Comparison of ENCODE assay signal across 14 cellular contexts in the genomic region with DNA sequence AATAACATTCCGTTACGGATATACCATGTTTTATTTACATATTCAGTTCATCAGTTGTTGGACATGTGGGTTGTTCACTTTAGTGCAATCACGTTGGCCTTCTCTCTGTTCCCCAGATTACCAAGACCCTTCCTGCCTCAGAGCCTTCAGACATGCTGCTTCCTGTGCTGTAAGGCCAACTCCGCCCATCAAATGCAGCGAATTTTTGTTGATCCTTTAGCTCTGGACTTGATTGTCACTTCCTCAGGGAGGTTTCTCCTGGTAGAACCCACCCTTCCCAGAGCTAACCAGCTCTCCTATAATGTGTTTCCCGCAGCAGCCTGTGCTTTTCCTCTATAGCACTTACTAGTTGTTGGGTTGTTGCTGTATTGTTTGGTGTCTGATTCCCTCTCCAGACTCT. TPM values are rescaled to one million over a fixed set of nuclear protein-coding genes. Genes with fewer than 3 reads are reported as not detected.
DNase-seq lines count a peak whose midpoint lies in the region; ATAC-seq and TF ChIP-seq lines count a peak whose summit lies in the region.
"Had no signal": no experiment of that assay in that cellular context is flagged by ENCODE, and none has a peak within 500 bp of the region (broad histone marks: within the 10 kb centered on the region; RNA-seq: fewer than 3 reads in every experiment).

No MANE protein-coding gene starts in this region.

- H3K4me3 Mint-ChIP-seq in endothelial cell (ENCODE audit: unreplicated experiment) = no peak overlapping the region
- H3K4me3 Mint-ChIP-seq in activated CD8-positive, alpha-beta T cell treated with anti-CD3 and anti-CD28 coated beads for 36 hours = no peak overlapping the region
- H3K4me3 Mint-ChIP-seq: activated T-helper 1 cell treated with anti-CD3 and anti-CD28 coated beads, Interleukin-12 subunit alpha, Interleukin-12 subunit beta, Interleukin-2, Interleukin-4 antibody, amounts not matched to agents 30 ng/mL and 10 ng/mL and 1 ng/mL, durations not matched to agents 14 hours and 24 hours and 36 hours; effector memory CD8-positive, alpha-beta T cell had no signal

- no peak for ATAC-seq in activated CD8-positive, alpha-beta T cell treated with anti-CD3 and anti-CD28 coated beads for 36 hours
- no peak for ATAC-seq in HG02981 (IDR thresholded peaks at IDR 0.05; ENCODE audit: unreplicated experiment)
- ATAC-seq: effector memory CD8-positive, alpha-beta T cell had no signal

- intact Hi-C loops in activated CD8-positive, alpha-beta T cell treated with anti-CD3 and anti-CD28 coated beads for 36 hours (cut with micrococcal nuclease) = no loop called here

- in situ Hi-C loops in KBM-7 (cut with MboI; ENCODE audit: low pct_unique_long_range_greater_than_20kb, low sequenced_read_pairs) = no loop called here

- no peaks in the 10 kb centered on the region for H3K9me3 ChIP-seq in mucosa of rectum (ENCODE audit: control insufficient read depth in 2 of 2, low read length in 2 of 2)

- CTCF ChIA-PET in activated CD8-positive, alpha-beta T cell treated with anti-CD3 and anti-CD28 coated beads for 36 hours (lab: Charles Lee) = interaction anchor here (1.0 to 1.3 kb wide), 2 partner anchors 11 to 168 kb away, joined by 3 read pairs; no protein-coding TSS in a partner anchor

- no peaks in the 10 kb centered on the region for H3K9me3 Mint-ChIP-seq in endothelial cell (ENCODE audit: unreplicated experiment)
- H3K9me3 Mint-ChIP-seq in activated CD8-positive, alpha-beta T cell treated with anti-CD3 and anti-CD28 coated beads for 36 hours = no peaks in the 10 kb centered on the region
- H3K9me3 Mint-ChIP-seq: activated T-helper 1 cell treated with anti-CD3 and anti-CD28 coated beads, Interleukin-12 subunit alpha, Interleukin-12 subunit beta, Interleukin-2, Interleukin-4 antibody, amounts not matched to agents 30 ng/mL and 10 ng/mL and 1 ng/mL, durations not matched to agents 14 hours and 24 hours and 36 hours; effector memory CD8-positive, alpha-beta T cell had no signal

- no peak overlapping the region for H3K9ac ChIP-seq in mucosa of rectum (ENCODE audit: low read depth in 1 of 2, low read length in 2 of 2)
- H3K9ac ChIP-seq: GM23248 had no signal

- peak overlapping the region; percentile 5 to 38 for H3K27ac ChIP-seq in mucosa of rectum (ENCODE audit: low read depth in 2 of 2, low read length in 2 of 2)
- H3K27ac ChIP-seq: GM23248, HL-60 had no signal

- TF ChIP-seq CTCF in endothelial cell (IDR thresholded peaks at IDR 0.05; ENCODE audit: unreplicated experiment) = no peak
- TF ChIP-seq CTCF in activated CD8-positive, alpha-beta T cell treated with anti-CD3 and anti-CD28 coated beads for 36 hours (IDR thresholded peaks at IDR 0.05) = no peak

- H3K4me1 ChIP-seq in mucosa of rectum (ENCODE audit: control insufficient read depth in 2 of 2, insufficient read depth in 2 of 2, low read length in 2 of 2) = peaks cover 8 to 15% of the 10 kb centered on the region in 2 donors

- H3K27me3 Mint-ChIP-seq in endothelial cell (ENCODE audit: unreplicated experiment) = peaks cover 3% of the 10 kb centered on the region
- no peaks in the 10 kb centered on the region for H3K27me3 Mint-ChIP-seq in activated CD8-positive, alpha-beta T cell treated with anti-CD3 and anti-CD28 coated beads for 36 hours
- H3K27me3 Mint-ChIP-seq: effector memory CD8-positive, alpha-beta T cell had no signal

- POLR2A ChIA-PET in activated CD8-positive, alpha-beta T cell treated with anti-CD3 and anti-CD28 coated beads for 36 hours (lab: Charles Lee) = no interaction called here

- H3K27me3 ChIP-seq in mucosa of rectum (ENCODE audit: control insufficient read depth in 2 of 2, insufficient read depth in 2 of 2, low read length in 2 of 2) = no peaks in the 10 kb centered on the region

- DNase-seq in Ammon's horn (ENCODE audit: low spot score) (peak; percentile 38), KBM-7 (peak; percentile 50), endothelial cell (ENCODE audit: low spot score) (no peak)
- DNase-seq in activated CD8-positive, alpha-beta T cell treated with anti-CD3 and anti-CD28 coated beads for 36 hours = no peak
- no peak for DNase-seq in activated CD4-positive, CD25-positive, alpha-beta regulatory T cell (lab: John Stamatoyannopoulos, UW)
- DNase-seq in NK-92 treated with Interleukin-12 subunit alpha and Interleukin-12 subunit beta, amount 100 ng/mL, for 24 hours (lab: John Stamatoyannopoulos, UW) = no peak
- DNase-seq: activated CD4-positive, alpha-beta T cell treated with anti-CD3 and anti-CD28 coated beads for 48 hours; effector memory CD8-positive, alpha-beta T cell; stimulated activated CD4-positive, alpha-beta T cell treated with anti-CD3 and anti-CD28 coated beads, Interleukin-15, amount 100 ng/mL, for 24 hours had no signal

- peak overlapping the region; percentile 85 for H3K27ac Mint-ChIP-seq in endothelial cell (ENCODE audit: unreplicated experiment)
- H3K27ac Mint-ChIP-seq in activated CD8-positive, alpha-beta T cell treated with anti-CD3 and anti-CD28 coated beads for 36 hours = no peak overlapping the region
- H3K27ac Mint-ChIP-seq: activated T-helper 1 cell treated with anti-CD3 and anti-CD28 coated beads, Interleukin-12 subunit alpha, Interleukin-12 subunit beta, Interleukin-2, Interleukin-4 antibody, amounts not matched to agents 30 ng/mL and 10 ng/mL and 1 ng/mL, durations not matched to agents 14 hours and 24 hours and 36 hours; effector memory CD8-positive, alpha-beta T cell had no signal

- H3K36me3 ChIP-seq in mucosa of rectum (ENCODE audit: control insufficient read depth in 2 of 2, insufficient read depth in 2 of 2, low read length in 2 of 2) = no peaks in the 10 kb centered on the region

- peaks cover 21% of the 10 kb centered on the region for H3K4me1 Mint-ChIP-seq in endothelial cell (ENCODE audit: unreplicated experiment)
- H3K4me1 Mint-ChIP-seq in activated CD8-positive, alpha-beta T cell treated with anti-CD3 and anti-CD28 coated beads for 36 hours (ENCODE audit: low read depth) = peaks cover 19% of the 10 kb centered on the region

- peaks cover 4% of the 10 kb centered on the region for H3K36me3 Mint-ChIP-seq in endothelial cell (ENCODE audit: low read depth, unreplicated experiment)
- no peaks in the 10 kb centered on the region for H3K36me3 Mint-ChIP-seq in activated CD8-positive, alpha-beta T cell treated with anti-CD3 and anti-CD28 coated beads for 36 hours (ENCODE audit: low read depth)

- no peak overlapping the region for H3K4me3 ChIP-seq in mucosa of rectum (ENCODE audit: low read length in 2 of 2)
- H3K4me3 ChIP-seq: GM23248 had no signal

RNA-seq across cellular contexts. Expression of gene SWAP70, which starts 39.4 kb away (rescaled TPM):
- total RNA-seq in endothelial cell (ENCODE audit: unreplicated experiment) = 36.0 TPM
- total RNA-seq in activated CD8-positive, alpha-beta T cell treated with anti-CD3 and anti-CD28 coated beads for 36 hours = 1 to 10 TPM; 8.9 to 9.6 TPM

Comparison
In these comparisons a context has a peak if more than half of its experiments do, and no peak if none do; other contexts are left out.
1. DNase-seq: peak in Ammon's horn (single experiment) and KBM-7 (single experiment); none in endothelial cell (single experiment), activated CD8-positive, alpha-beta T cell treated with anti-CD3 and anti-CD28 coated beads for 36 hours (single experiment), activated CD4-positive, CD25-positive, alpha-beta regulatory T cell (0 of 4) and NK-92 treated with Interleukin-12 subunit alpha and Interleukin-12 subunit beta, amount 100 ng/mL, for 24 hours (single experiment).